ENCODE assay signal across 13 cellular contexts in the genomic region with DNA sequence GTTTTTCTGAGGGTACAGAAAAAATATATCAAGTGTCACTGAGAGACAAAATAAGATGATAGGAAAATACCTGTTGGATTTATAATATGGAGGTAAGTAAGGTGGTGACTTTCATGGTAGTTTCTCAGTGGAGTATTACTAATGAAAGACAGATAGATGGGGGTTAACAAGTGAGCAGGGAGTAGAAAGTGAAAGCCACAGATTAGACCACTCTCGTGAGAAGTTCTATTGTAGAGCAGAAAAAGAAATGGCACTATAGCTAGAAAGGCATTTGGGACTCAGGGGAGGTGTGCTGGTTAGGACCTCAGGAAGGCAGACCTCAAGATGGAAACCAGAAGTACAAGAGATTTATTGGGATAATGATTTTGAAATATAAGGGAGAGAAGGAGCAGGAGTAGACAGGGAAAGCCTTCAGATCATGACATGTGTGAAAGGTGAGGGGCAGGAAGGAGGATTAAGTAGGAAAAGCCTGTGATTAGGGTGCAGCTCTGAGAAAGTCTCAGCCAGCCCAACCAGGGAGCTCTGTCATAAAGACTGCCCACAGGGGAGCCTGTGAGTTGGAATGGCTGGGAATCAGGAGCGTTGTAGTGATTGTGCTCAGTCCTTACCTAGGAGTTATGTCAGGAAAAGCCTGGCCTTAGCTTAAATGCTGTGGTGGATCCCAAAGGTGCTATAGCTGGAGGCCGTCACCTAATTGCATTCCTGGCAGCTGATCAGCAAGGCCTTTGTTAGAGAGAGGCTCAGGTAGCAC.
A peak's percentile ranks its signal among the peaks of the same experiment; 100 is the strongest.
DNase-seq lines count a peak whose midpoint lies in the region; ATAC-seq and TF ChIP-seq lines count a peak whose summit lies in the region.
"Had no signal": no experiment of that assay in that cellular context is flagged by ENCODE, and none has a peak within 500 bp of the region (broad histone marks: within the 10 kb centered on the region; RNA-seq: fewer than 3 reads in every experiment).

No MANE protein-coding gene starts in this region.

- H3K9ac ChIP-seq in trophoblast cell (ENCODE audit: low read length): no peak overlapping the region

- H4K8ac ChIP-seq in trophoblast cell (ENCODE audit: low read depth, low read length): no peak overlapping the region

- H2BK12ac ChIP-seq in trophoblast cell (ENCODE audit: low read length): peak overlapping the region; percentile 13

- H4K12ac ChIP-seq in trophoblast cell (ENCODE audit: low read depth, low read length): no peak overlapping the region

- TF ChIP-seq CTCF in lower lobe of right lung (IDR thresholded peaks at IDR 0.05): no peak

- H4K91ac ChIP-seq in trophoblast cell (ENCODE audit: low read depth, low read length): no peak overlapping the region

- no peak overlapping the region for H3K4ac ChIP-seq in trophoblast cell (ENCODE audit: low read depth, low read length)

- H3K27me3 ChIP-seq in trophoblast cell (ENCODE audit: insufficient read depth, low read length) (no peaks in the 10 kb centered on the region), lower lobe of right lung (ENCODE audit: low read depth) (no peaks in the 10 kb centered on the region)

- H3K9me3 ChIP-seq in trophoblast cell (ENCODE audit: insufficient read depth, low read depth, low read length) (no peaks in the 10 kb centered on the region), lower lobe of right lung (no peaks in the 10 kb centered on the region)
- H3K9me3 ChIP-seq: A549, psoas muscle had no signal

- no peak overlapping the region for H2AK5ac ChIP-seq in trophoblast cell (ENCODE audit: low read length)

- no CpG with 5 or more reads among the region's 3 CpGs for WGBS in trophoblast cell (ENCODE audit: extremely low coverage, insufficient coverage, insufficient read length)

- H3K79me1 ChIP-seq in trophoblast cell (ENCODE audit: low read length): peaks cover 3% of the 10 kb centered on the region

- H3K4me3 ChIP-seq in trophoblast cell (ENCODE audit: low read depth, low read length) (no peak overlapping the region), lower lobe of right lung (no peak overlapping the region)
- H3K4me3 ChIP-seq: A549, psoas muscle had no signal

- intact Hi-C loops in lower lobe of right lung (cut with DNase I): no loop called here

- H3K23ac ChIP-seq in trophoblast cell (ENCODE audit: low read length): no peak overlapping the region

- H2BK120ac ChIP-seq in trophoblast cell (ENCODE audit: insufficient read depth, low read length, poor library complexity): no peak overlapping the region

- DNase-seq in NCI-H748 (lab: John Stamatoyannopoulos, UW; ENCODE audit: unreplicated experiment) (peak; percentile 12), NCI-H748 treated with DMSO at 0.1 percent for 48 hours (lab: John Stamatoyannopoulos, UW) (no peak), trophoblast cell (peak in 1 of 2 donors; percentile 27), DMS79 (lab: John Stamatoyannopoulos, UW) (no peak), lower lobe of right lung (no peak), D341Med (ENCODE audit: low spot score) (no peak)
- DNase-seq: activated B cell treated with CpG ODN at 0.5 μM for 24 hours, amygdala, IMR-90, psoas muscle had no signal

- no peaks in the 10 kb centered on the region for H3K79me2 ChIP-seq in trophoblast cell (ENCODE audit: control insufficient read depth, insufficient read depth, low read length, poor library complexity)

- peaks cover 0 to 10% of the 10 kb centered on the region in 2 experiments for H3K4me1 ChIP-seq in trophoblast cell (ENCODE audit: control insufficient read depth in 1 of 2, insufficient read depth in 2 of 2, low read length in 2 of 2)
- peaks cover 15% of the 10 kb centered on the region for H3K4me1 ChIP-seq in lower lobe of right lung
- H3K4me1 ChIP-seq: A549 had no signal

- ATAC-seq in GM21717 (IDR thresholded peaks at IDR 0.05; ENCODE audit: unreplicated experiment) (peak; percentile 95), HG03196 (IDR thresholded peaks at IDR 0.05; ENCODE audit: unreplicated experiment) (peak; percentile 85), lower lobe of right lung (no peak)
- ATAC-seq: A549, psoas muscle had no signal

- H2BK5ac ChIP-seq in trophoblast cell (ENCODE audit: low read depth, low read length, poor library complexity): no peak overlapping the region

- H3K18ac ChIP-seq in trophoblast cell (ENCODE audit: low read length): no peak overlapping the region

- H2AFZ ChIP-seq in trophoblast cell (ENCODE audit: insufficient read depth, low read length, poor library complexity): no peak overlapping the region

- no peaks in the 10 kb centered on the region for H3K36me3 ChIP-seq in trophoblast cell (ENCODE audit: control insufficient read depth in 1 of 2, insufficient read depth in 2 of 2, low read length in 2 of 2)
- no peaks in the 10 kb centered on the region for H3K36me3 ChIP-seq in lower lobe of right lung

- no peak overlapping the region for H3K14ac ChIP-seq in trophoblast cell (ENCODE audit: low read length)

- no peak overlapping the region for H3K4me2 ChIP-seq in trophoblast cell (ENCODE audit: low read length)
- H3K4me2 ChIP-seq: A549 had no signal

- H3K27ac ChIP-seq in trophoblast cell (ENCODE audit: low read depth, low read length) (no peak overlapping the region), lower lobe of right lung (no peak overlapping the region)
- H3K27ac ChIP-seq: A549, psoas muscle had no signal

Comparison
In these comparisons a context has a peak if more than half of its experiments do, and no peak if none do; other contexts are left out.
1. ATAC-seq: peak in GM21717 (single experiment) and HG03196 (single experiment); none in lower lobe of right lung (0 of 2).